In genomic region chr2:10303634-10304378, GRCh38 we compare ENCODE assay signal across 8 cellular contexts. TPM values are rescaled to one million over a fixed set of nuclear protein-coding genes. Genes with fewer than 3 reads are reported as not detected.
DNase-seq lines count a peak whose midpoint lies in the region; ATAC-seq and TF ChIP-seq lines count a peak whose summit lies in the region.

No MANE protein-coding gene starts in this region.

- peaks cover 19% of the 10 kb centered on the region for H3K36me3 Mint-ChIP-seq in Calu3 (ENCODE audit: insufficient read depth, unreplicated experiment)
- H3K36me3 Mint-ChIP-seq in activated naive CD4-positive, alpha-beta T cell treated with anti-CD3 and anti-CD28 coated beads, Interleukin-2, amount 50 U/mL, for 72 hours: peaks cover 4 to 10% of the 10 kb centered on the region in 2 donors
- H3K36me3 Mint-ChIP-seq in osteocyte (ENCODE audit: unreplicated experiment): no peaks in the 10 kb centered on the region

- BruUV-seq in Calu3 (replicated peaks; lab: Mats Ljungman, UMichigan) (no TSS peak), Panc1 (replicated peaks; lab: Mats Ljungman, UMichigan) (no TSS peak)

- POLR2A ChIA-PET in Panc1 (lab: Charles Lee): interaction anchor here (0.6 to 1.8 kb wide), 4 partner anchors 25 to 228 kb away, joined by 4 to 5 read pairs (median 5); no protein-coding TSS in a partner anchor

- no peaks in the 10 kb centered on the region for H3K9me3 ChIP-seq in Panc1 (ENCODE audit: control insufficient read depth, insufficient read depth, low read depth, low read length)

- peak overlapping the region; percentile 91 for H3K27ac ChIP-seq in Panc1 (ENCODE audit: low read length)

- peak overlapping the region; percentile 88 to 94 for H3K4me3 ChIP-seq in Panc1 (ENCODE audit: low read depth in 2 of 2, low read length in 2 of 2)

- intact Hi-C loops in Calu3 (cut with micrococcal nuclease; ENCODE audit: unreplicated experiment): loop anchor here (5.0 kb wide), 1 partner anchor 103 kb away; no protein-coding TSS in a partner anchor
- intact Hi-C loops in Panc1 (cut with micrococcal nuclease; ENCODE audit: unreplicated experiment): loop anchor here (10.0 kb wide), 1 partner anchor 159 kb away; no protein-coding TSS in a partner anchor
- intact Hi-C loops in Right ventricle myocardium inferior (cut with DNase I): loop anchor here (1.0 to 10.0 kb wide), 3 partner anchors 67 to 179 kb away; partner anchors contain the start of gene RRM2

- H3K36me3 ChIP-seq in Panc1 (ENCODE audit: control insufficient read depth, insufficient read depth, low read length): no peaks in the 10 kb centered on the region; the same call in none of the 2 replicates

- TF ChIP-seq CTCF in Calu3 (IDR thresholded peaks at IDR 0.05; ENCODE audit: unreplicated experiment): no peak
- peak; percentile 53 for TF ChIP-seq CTCF in Panc1 (IDR thresholded peaks at IDR 0.05)
- TF ChIP-seq CTCF in osteocyte (IDR thresholded peaks at IDR 0.05): peak; percentile 43

- in situ Hi-C loops in Panc1 (cut with HindIII; ENCODE audit: low pct_unique_long_range_greater_than_20kb, low sequenced_read_pairs): no loop called here

- H3K9me3 Mint-ChIP-seq in Calu3 (ENCODE audit: low read depth, unreplicated experiment): peaks cover 2% of the 10 kb centered on the region
- H3K9me3 Mint-ChIP-seq in activated naive CD4-positive, alpha-beta T cell treated with anti-CD3 and anti-CD28 coated beads, Interleukin-2, amount 50 U/mL, for 72 hours: peaks cover 0 to 3% of the 10 kb centered on the region in 2 donors
- peaks cover 2% of the 10 kb centered on the region for H3K9me3 Mint-ChIP-seq in osteocyte (ENCODE audit: unreplicated experiment)

- H3K4me1 Mint-ChIP-seq in Calu3 (ENCODE audit: low read depth, unreplicated experiment) (peaks cover 47% of the 10 kb centered on the region), osteocyte (ENCODE audit: unreplicated experiment) (peaks cover 23% of the 10 kb centered on the region)

- CTCF ChIA-PET in Calu3 (lab: Charles Lee) (interaction anchor here (0.5 to 5.7 kb wide), 8 partner anchors 16 to 133 kb away, joined by 3 to 41 read pairs (median 5); no protein-coding TSS in a partner anchor), Panc1 (lab: Charles Lee) (interaction anchor here (0.9 to 1.6 kb wide), 5 partner anchors 11 to 28 kb away, joined by 3 to 10 read pairs (median 4); no protein-coding TSS in a partner anchor)

- H3K27me3 Mint-ChIP-seq in Calu3 (ENCODE audit: unreplicated experiment) (no peaks in the 10 kb centered on the region), osteocyte (ENCODE audit: unreplicated experiment) (no peaks in the 10 kb centered on the region)

- peak; percentile 64 for DNase-seq in Calu3
- peak; percentile 36 for DNase-seq in HCEC 1CT
- no peak for DNase-seq in Panc1 (ENCODE audit: low read depth, low spot score)
- DNase-seq in activated naive CD4-positive, alpha-beta T cell treated with anti-CD3 and anti-CD28 coated beads, Interleukin-2, amount 50 U/mL, for 72 hours (ENCODE audit: low spot score in 2 of 2): peak in 1 of 2 donors; percentile 53
- no peak for DNase-seq in Right ventricle myocardium inferior (ENCODE audit: missing footprints)
- no peak for DNase-seq in osteocyte (ENCODE audit: extremely low spot score, unreplicated experiment)
- no peak for DNase-seq in NCI-H187 treated with DMSO at 0.1 percent for 48 hours (lab: John Stamatoyannopoulos, UW)

- H3K27ac Mint-ChIP-seq in Calu3 (ENCODE audit: unreplicated experiment) (peak overlapping the region; percentile 66), osteocyte (ENCODE audit: unreplicated experiment) (peak overlapping the region; percentile 38)
- peak overlapping the region; percentile 83 to 87 for H3K27ac Mint-ChIP-seq in activated naive CD4-positive, alpha-beta T cell treated with anti-CD3 and anti-CD28 coated beads, Interleukin-2, amount 50 U/mL, for 72 hours

- peaks cover 50% of the 10 kb centered on the region for H3K4me1 ChIP-seq in Panc1 (ENCODE audit: control insufficient read depth, insufficient read depth, low read length)

- ATAC-seq in Panc1 (peak; percentile 28), Right ventricle myocardium inferior (peak; percentile 4), GM19467 (IDR thresholded peaks at IDR 0.05; ENCODE audit: unreplicated experiment) (no peak)
- ATAC-seq in activated naive CD4-positive, alpha-beta T cell treated with anti-CD3 and anti-CD28 coated beads, Interleukin-2, amount 50 U/mL, for 72 hours: peak; percentile 12 to 27

- H3K27me3 ChIP-seq in Panc1 (ENCODE audit: control insufficient read depth, insufficient read depth, low read length): no peaks in the 10 kb centered on the region

- H3K4me3 Mint-ChIP-seq in Calu3 (ENCODE audit: low read depth, unreplicated experiment) (peak overlapping the region; percentile 100), osteocyte (ENCODE audit: unreplicated experiment) (peak overlapping the region; percentile 93)

RNA-seq across cellular contexts. Expression of gene HPCAL1, which starts 1.1 kb away (rescaled TPM):
- 34.0 and 35.1 TPM in 2 replicates for total RNA-seq in Calu3 (2022)
- total RNA-seq in Panc1 (2021; ENCODE audit: unreplicated experiment): 234 TPM
- 556 TPM for polyA plus RNA-seq in Panc1 (2012; ENCODE audit: insufficient read length)
- total RNA-seq in activated naive CD4-positive, alpha-beta T cell treated with anti-CD3 and anti-CD28 coated beads, Interleukin-2, amount 50 U/mL, for 72 hours: 10 to 100 TPM; 46.0 to 96.5 TPM
- 41.9 TPM for total RNA-seq in Right ventricle myocardium inferior
- total RNA-seq in osteocyte: 56.8 and 57.8 TPM in 2 replicates

Comparison
In these comparisons a context has a peak if more than half of its experiments do, and no peak if none do; other contexts are left out.
1. DNase-seq: peak in Calu3 (single experiment) and HCEC 1CT (single experiment); none in Panc1 (single experiment), Right ventricle myocardium inferior (single experiment), osteocyte (single experiment) and NCI-H187 treated with DMSO at 0.1 percent for 48 hours (single experiment).
2. Peak in every context shown above with its lines, with median percentiles within 50 percentile points of each other: H3K27ac Mint-ChIP-seq.